In genomic region chr5:155605898-155606297, GRCh38 we compare ENCODE assay signal across 14 cellular contexts.
DNase-seq lines count a peak whose midpoint lies in the region; ATAC-seq lines count a peak whose summit lies in the region.
"Had no signal": no experiment of that assay in that cellular context is flagged by ENCODE, and none has a peak within 500 bp of the region (broad histone marks: within the 10 kb centered on the region; RNA-seq: fewer than 3 reads in every experiment).

No MANE protein-coding gene starts in this region.

- no peak for ATAC-seq in GM21576 (IDR thresholded peaks at IDR 0.05; ENCODE audit: unreplicated experiment)
- ATAC-seq: Panc1 had no signal

- DNase-seq in NCI-H345 (lab: John Stamatoyannopoulos, UW): peak; percentile 36
- no peak for DNase-seq in NCI-H345 treated with DMSO at 0.1 percent for 48 hours (lab: John Stamatoyannopoulos, UW; ENCODE audit: unreplicated experiment)
- peak; percentile 40 for DNase-seq in NCI-H1436 treated with DMSO at 0.1 percent for 48 hours (lab: John Stamatoyannopoulos, UW)
- DNase-seq in NCI-H748 treated with DMSO at 0.1 percent for 48 hours (lab: John Stamatoyannopoulos, UW): peak; percentile 70
- no peak for DNase-seq in SKM-1 treated with dmso at 0.1 percent for 144 hours (lab: John Stamatoyannopoulos, UW; ENCODE audit: unreplicated experiment)
- DNase-seq in hippocampal formation (lab: John Stamatoyannopoulos, UW): no peak
- DNase-seq in anterior cingulate cortex (lab: John Stamatoyannopoulos, UW): no peak
- DNase-seq: C1 segment of cervical spinal cord, DND-41, GOT3, NCI-H1930, NCI-H446 had no signal

Comparison
In these comparisons a context has a peak if more than half of its experiments do, and no peak if none do; other contexts are left out.
1. DNase-seq: peak in NCI-H345 (single experiment), NCI-H1436 treated with DMSO at 0.1 percent for 48 hours (single experiment) and NCI-H748 treated with DMSO at 0.1 percent for 48 hours (single experiment); none in NCI-H345 treated with DMSO at 0.1 percent for 48 hours (single experiment), SKM-1 treated with dmso at 0.1 percent for 144 hours (single experiment), hippocampal formation (0 of 2) and anterior cingulate cortex (0 of 58).